Comparison of ENCODE assay signal across 11 cellular contexts in genomic region chr1:174883361-174883760, GRCh38.
A peak's percentile ranks its signal among the peaks of the same experiment; 100 is the strongest.
DNase-seq lines count a peak whose midpoint lies in the region; ATAC-seq, FAIRE-seq and TF ChIP-seq lines count a peak whose summit lies in the region.
"Had no signal": no experiment of that assay in that cellular context is flagged by ENCODE, and none has a peak within 500 bp of the region (broad histone marks: within the 10 kb centered on the region; RNA-seq: fewer than 3 reads in every experiment).

No MANE protein-coding gene starts in this region.

- no peak overlapping the region for H3K4me3 ChIP-seq in OCI-LY3 (ENCODE audit: low read length)
- H3K4me3 ChIP-seq in endothelial cell of umbilical vein (replicated peaks in 1 of 3; ENCODE audit: insufficient read depth in 1 of 3, low read depth in 1 of 3, low read length in 3 of 3), result no peak overlapping the region

- dilution Hi-C loops in endothelial cell of umbilical vein (cut with MboI; ENCODE audit: extremely low pct_ligation_motif_present, low sequenced_read_pairs), result no loop called here

- no TSS peak for BruUV-seq in endothelial cell of umbilical vein (replicated peaks; lab: Mats Ljungman, UMichigan)

- H3K27me3 ChIP-seq in OCI-LY3 (ENCODE audit: low read depth, low read length), result no peaks in the 10 kb centered on the region
- H3K27me3 ChIP-seq in endothelial cell of umbilical vein (ENCODE audit: control insufficient read depth in 2 of 2, insufficient read depth in 2 of 2, low read length in 2 of 2), result no peaks in the 10 kb centered on the region

- CTCF ChIA-PET in endothelial cell of umbilical vein (lab: Charles Lee), result interaction anchor here (1.1 to 1.7 kb wide), 3 partner anchors 10 to 242 kb away, joined by 6 read pairs; no protein-coding TSS in a partner anchor

- H3K4me2 ChIP-seq in OCI-LY3 (ENCODE audit: low read length) (no peak overlapping the region), endothelial cell of umbilical vein (ENCODE audit: insufficient read depth, low read length) (no peak overlapping the region)

- peaks cover 12 to 14% of the 10 kb centered on the region in 2 donors for H3K4me1 Mint-ChIP-seq in stimulated activated naive B cell treated with anti-CD40 and anti-IgM and Interleukin-4, amounts not matched to agents 10 μg/mL and 1 μg/mL and 100 μg/mL, for 72 hours

- no peaks in the 10 kb centered on the region for H3K9me3 Mint-ChIP-seq in stimulated activated naive B cell treated with anti-CD40 and anti-IgM and Interleukin-4, amounts not matched to agents 10 μg/mL and 1 μg/mL and 100 μg/mL, for 72 hours
- H3K9me3 Mint-ChIP-seq: naive B cell had no signal

- H3K36me3 Mint-ChIP-seq in stimulated activated naive B cell treated with anti-CD40 and anti-IgM and Interleukin-4, amounts not matched to agents 10 μg/mL and 1 μg/mL and 100 μg/mL, for 72 hours, result peaks cover 12 to 13% of the 10 kb centered on the region in 2 donors

- TF ChIP-seq POLR2A in endothelial cell of umbilical vein (IDR thresholded peaks at IDR 0.05; ENCODE audit: low read depth, low read length), result no peak

- H3K9me3 ChIP-seq in OCI-LY3 (ENCODE audit: insufficient read depth, low read length), result no peaks in the 10 kb centered on the region
- H3K9me3 ChIP-seq in endothelial cell of umbilical vein (replicated peaks; ENCODE audit: control insufficient read depth, insufficient read depth, low read length), result no peaks in the 10 kb centered on the region
- H3K9me3 ChIP-seq: Caco-2 had no signal

- peak overlapping the region; percentile 14 for H3K27ac Mint-ChIP-seq in stimulated activated naive B cell treated with anti-CD40 and anti-IgM and Interleukin-4, amounts not matched to agents 10 μg/mL and 1 μg/mL and 100 μg/mL, for 72 hours

- no peaks in the 10 kb centered on the region for H3K36me3 ChIP-seq in OCI-LY3 (replicated peaks; ENCODE audit: low read depth, low read length)
- H3K36me3 ChIP-seq in endothelial cell of umbilical vein (ENCODE audit: control insufficient read depth in 2 of 2, extremely low read depth in 1 of 2, insufficient read depth in 2 of 2, low read length in 2 of 2), result no peaks in the 10 kb centered on the region

- no peak for ATAC-seq in stimulated activated naive B cell treated with anti-CD40 and anti-IgM and Interleukin-4, amounts not matched to agents 10 μg/mL and 1 μg/mL and 100 μg/mL, for 72 hours (replicated peaks)
- no peak for ATAC-seq in sciatic nerve

- H3K9ac ChIP-seq in OCI-LY3 (ENCODE audit: low read length) (no peak overlapping the region), endothelial cell of umbilical vein (replicated peaks; ENCODE audit: extremely low read depth, insufficient read depth, low read length) (no peak overlapping the region)

- no peak overlapping the region for H3K4me3 Mint-ChIP-seq in stimulated activated naive B cell treated with anti-CD40 and anti-IgM and Interleukin-4, amounts not matched to agents 10 μg/mL and 1 μg/mL and 100 μg/mL, for 72 hours
- H3K4me3 Mint-ChIP-seq: naive B cell had no signal

- no peak overlapping the region for H2AFZ ChIP-seq in OCI-LY3 (ENCODE audit: low read depth, low read length)
- no peak overlapping the region for H2AFZ ChIP-seq in endothelial cell of umbilical vein (ENCODE audit: low read depth, low read length)

- no peak for FAIRE-seq in endothelial cell of umbilical vein (lab: Jason Lieb, UNC)

- no peaks in the 10 kb centered on the region for H3K27me3 Mint-ChIP-seq in stimulated activated naive B cell treated with anti-CD40 and anti-IgM and Interleukin-4, amounts not matched to agents 10 μg/mL and 1 μg/mL and 100 μg/mL, for 72 hours
- H3K27me3 Mint-ChIP-seq: naive B cell had no signal

- H3K4me1 ChIP-seq in OCI-LY3 (ENCODE audit: low read length) (no peaks in the 10 kb centered on the region), endothelial cell of umbilical vein (ENCODE audit: control insufficient read depth, extremely low read depth, insufficient read depth, low read length) (no peaks in the 10 kb centered on the region)
- H3K4me1 ChIP-seq: Caco-2 had no signal

- H3K9me1 ChIP-seq in endothelial cell of umbilical vein (replicated peaks; ENCODE audit: control insufficient read depth, extremely low read depth, insufficient read depth, low read length), result no peaks in the 10 kb centered on the region

- H3K79me2 ChIP-seq in OCI-LY3 (ENCODE audit: low read length) (no peaks in the 10 kb centered on the region), endothelial cell of umbilical vein (ENCODE audit: control insufficient read depth, insufficient read depth, low read length) (no peaks in the 10 kb centered on the region)

- H3K27ac ChIP-seq in OCI-LY3 (ENCODE audit: low read length), result no peak overlapping the region
- H3K27ac ChIP-seq in endothelial cell of umbilical vein (ENCODE audit: insufficient read depth, low read depth, low read length), result no peak overlapping the region

- peak; percentile 53 for DNase-seq in SIG-M5 treated with dmso at 0.1 percent for 504 hours (lab: John Stamatoyannopoulos, UW; ENCODE audit: unreplicated experiment)
- DNase-seq in SIG-M5 (lab: John Stamatoyannopoulos, UW), result no peak
- peak; percentile 7 for DNase-seq in endothelial cell of umbilical vein (ENCODE audit: low read depth, low spot score)
- DNase-seq in stimulated activated naive B cell treated with anti-CD40 and anti-IgM and Interleukin-4, amounts not matched to agents 10 μg/mL and 1 μg/mL and 100 μg/mL, for 72 hours, result no peak
- no peak for DNase-seq in sciatic nerve (ENCODE audit: low spot score)
- DNase-seq in NCI-H2196 (lab: John Stamatoyannopoulos, UW; ENCODE audit: unreplicated experiment), result no peak
- DNase-seq in D341Med (ENCODE audit: low spot score), result no peak
- DNase-seq: effector CD4-positive, alpha-beta T cell; naive B cell had no signal

- POLR2A ChIA-PET in endothelial cell of umbilical vein (lab: Charles Lee), result no interaction called here

- peak; percentile 59 for TF ChIP-seq CTCF in OCI-LY3 (IDR thresholded peaks at IDR 0.05; ENCODE audit: low read depth, low read length)
- TF ChIP-seq CTCF in endothelial cell of umbilical vein (IDR thresholded peaks at IDR 0.05; ENCODE audit: extremely low read depth in 1 of 2, insufficient read depth in 1 of 2, low read depth in 1 of 2, low read length in 2 of 2), result no peak

- intact Hi-C loops in endothelial cell of umbilical vein (cut with micrococcal nuclease), result no loop called here
- intact Hi-C loops in sciatic nerve (cut with DNase I), result no loop called here

- H4K20me1 ChIP-seq in OCI-LY3 (ENCODE audit: insufficient read depth, low read length), result no peaks in the 10 kb centered on the region
- H4K20me1 ChIP-seq in endothelial cell of umbilical vein (replicated peaks; ENCODE audit: control insufficient read depth, extremely low read depth, insufficient read depth, low read length), result no peaks in the 10 kb centered on the region

TF ChIP-seq in endothelial cell of umbilical vein, 7 proteins besides CTCF, POLR2A, EP300 and RAD21:
- TF ChIP-seq GATA2 (IDR thresholded peaks at IDR 0.05; ENCODE audit: insufficient read depth, insufficient read length, low read depth, low read length), result no peak
- TF ChIP-seq POLR2AphosphoS5 (IDR thresholded peaks at IDR 0.05; ENCODE audit: insufficient read depth, low read depth, low read length), result no peak
- TF ChIP-seq MAX (IDR thresholded peaks at IDR 0.05; ENCODE audit: insufficient read depth, insufficient read length), result no peak
- TF ChIP-seq JUN (IDR thresholded peaks at IDR 0.05; ENCODE audit: borderline replicate concordance, insufficient read depth, insufficient read length, low read depth), result no peak
- no peak for TF ChIP-seq EZH2 (IDR thresholded peaks at IDR 0.05; ENCODE audit: borderline replicate concordance, low read depth, low read length, severe bottlenecking)
- no peak for TF ChIP-seq FOS (IDR thresholded peaks at IDR 0.05; ENCODE audit: borderline replicate concordance, insufficient read depth, low read length)
- TF ChIP-seq MYC (IDR thresholded peaks at IDR 0.05; ENCODE audit: low read depth, low read length), result no peak

Comparison
In these comparisons a context has a peak if more than half of its experiments do, and no peak if none do; other contexts are left out.
1. DNase-seq: peak in SIG-M5 treated with dmso at 0.1 percent for 504 hours (single experiment) and endothelial cell of umbilical vein (single experiment); none in SIG-M5 (single experiment), stimulated activated naive B cell treated with anti-CD40 and anti-IgM and Interleukin-4, amounts not matched to agents 10 μg/mL and 1 μg/mL and 100 μg/mL, for 72 hours (single experiment), sciatic nerve (single experiment), NCI-H2196 (single experiment) and D341Med (single experiment).